In the genomic region with DNA sequence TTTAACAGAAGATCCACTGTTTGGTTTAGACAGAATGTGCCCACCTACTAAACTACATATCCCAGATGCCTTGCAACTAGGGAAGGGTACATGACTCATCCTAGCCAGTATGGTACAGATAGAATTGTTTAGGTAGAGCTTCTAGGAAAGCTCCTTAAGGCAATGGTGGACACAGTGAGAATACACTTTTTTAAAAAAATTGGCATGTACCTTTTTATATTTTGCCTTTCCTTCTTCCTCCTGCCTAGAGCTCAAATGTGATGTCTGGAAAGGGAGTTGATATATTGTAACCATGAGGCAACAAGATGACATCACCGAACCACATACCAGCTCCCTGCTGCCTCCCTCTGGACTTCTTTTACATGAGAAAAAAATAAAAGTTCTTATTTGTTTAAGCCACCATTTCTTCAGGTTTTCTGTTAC, we compare ENCODE assay signal across 1 cellular context.
A peak's percentile ranks its signal among the peaks of the same experiment; 100 is the strongest.
TF ChIP-seq lines count a peak whose summit lies in the region.

No MANE protein-coding gene starts in this region.

TF ChIP-seq in H1, 55 proteins besides CTCF, POLR2A, EP300 and RAD21 (continued from another document):
- TF ChIP-seq SIX5 (IDR thresholded peaks at IDR 0.05; ENCODE audit: low read depth, low read length) (no peak), CHD1 (IDR thresholded peaks at IDR 0.05; ENCODE audit: low read depth, low read length) (no peak), ASH2L (IDR thresholded peaks at IDR 0.05; ENCODE audit: low read length) (no peak), NANOG (IDR thresholded peaks at IDR 0.05; ENCODE audit: insufficient read depth, low read depth, low read length, poor library complexity, severe bottlenecking) (no peak), SIRT6 (IDR thresholded peaks at IDR 0.05; ENCODE audit: low read length) (no peak), SP1 (IDR thresholded peaks at IDR 0.05; ENCODE audit: low read depth, low read length) (no peak), RBBP5 (IDR thresholded peaks at IDR 0.05; ENCODE audit: borderline replicate concordance, low read depth, low read length) (no peak), CBX5 (IDR thresholded peaks at IDR 0.05; ENCODE audit: low read depth, low read length) (no peak), RNF2 (IDR thresholded peaks at IDR 0.05; ENCODE audit: borderline replicate concordance, low read depth, low read length, missing control alignments, poor library complexity, severe bottlenecking) (no peak), FOSL1 (IDR thresholded peaks at IDR 0.05; ENCODE audit: insufficient read depth, low read depth, low read length) (no peak), MAFK (IDR thresholded peaks at IDR 0.05; ENCODE audit: low read depth, low read length) (no peak), POLR2AphosphoS5 (IDR thresholded peaks at IDR 0.05; ENCODE audit: low read depth, low read length) (no peak), SUZ12 (IDR thresholded peaks at IDR 0.05; ENCODE audit: low read length) (no peak), POU5F1 (IDR thresholded peaks at IDR 0.05; ENCODE audit: low read depth, low read length) (no peak), JUN (IDR thresholded peaks at IDR 0.05; ENCODE audit: low read depth, low read length) (no peak; the same call in 1 of the 2 replicates), CHD2 (IDR thresholded peaks at IDR 0.05; ENCODE audit: low read length) (no peak), CREB1 (IDR thresholded peaks at IDR 0.05) (peak; percentile 64; the same call in 1 of the 2 replicates), SIN3A (conservative IDR thresholded peaks at IDR 0.05 in 1 of 2, IDR thresholded peaks at IDR 0.05 in 1 of 2; ENCODE audit: low read depth in 1 of 2, low read length in 2 of 2) (no peak), GTF2F1 (IDR thresholded peaks at IDR 0.05; ENCODE audit: borderline replicate concordance, low read depth, low read length) (no peak), HDAC6 (IDR thresholded peaks at IDR 0.05; ENCODE audit: low read depth, low read length) (no peak), CTBP2 (IDR thresholded peaks at IDR 0.05; ENCODE audit: borderline replicate concordance, insufficient read depth, insufficient read length, low read length) (no peak), CBX8 (IDR thresholded peaks at IDR 0.05; ENCODE audit: borderline replicate concordance, low read depth, low read length) (no peak), KDM1A (IDR thresholded peaks at IDR 0.05; ENCODE audit: borderline replicate concordance, low read length) (no peak), TCF12 (IDR thresholded peaks at IDR 0.05; ENCODE audit: low read depth, low read length) (no peak), SP4 (IDR thresholded peaks at IDR 0.05; ENCODE audit: low read length) (no peak), RXRA (IDR thresholded peaks at IDR 0.05; ENCODE audit: insufficient read depth, low read depth, low read length) (no peak), SP2 (IDR thresholded peaks at IDR 0.05; ENCODE audit: low read length) (no peak), JUND (IDR thresholded peaks at IDR 0.05; ENCODE audit: low read length) (0 out of 2 replicates have a peak, but pooled peaks have one; percentile 80), EGR1 (IDR thresholded peaks at IDR 0.05; ENCODE audit: borderline replicate concordance, low read depth, low read length) (no peak), ZNF274 (IDR thresholded peaks at IDR 0.05; ENCODE audit: borderline replicate concordance, extremely low read depth, low read length) (no peak), TBP (IDR thresholded peaks at IDR 0.05; ENCODE audit: low read depth, low read length) (no peak), SAP30 (IDR thresholded peaks at IDR 0.05; ENCODE audit: insufficient read depth, insufficient replicate concordance, low read length) (no peak), RFX5 (IDR thresholded peaks at IDR 0.05; ENCODE audit: borderline replicate concordance, low read depth, low read length) (no peak), BRCA1 (IDR thresholded peaks at IDR 0.05; ENCODE audit: low read depth, low read length) (no peak), KDM5A (IDR thresholded peaks at IDR 0.05; ENCODE audit: low read length) (no peak), SRF (IDR thresholded peaks at IDR 0.05; ENCODE audit: low read depth, low read length) (no peak), TAF7 (optimal IDR thresholded peaks at IDR 0.05; ENCODE audit: borderline replicate concordance, low read depth, low read length) (no peak), EZH2 (IDR thresholded peaks at IDR 0.05; ENCODE audit: low read depth, low read length, severe bottlenecking) (no peak), BACH1 (IDR thresholded peaks at IDR 0.05; ENCODE audit: low read length) (no peak), GABPA (IDR thresholded peaks at IDR 0.05; ENCODE audit: borderline replicate concordance, insufficient read depth, low read length) (no peak), TAF1 (IDR thresholded peaks at IDR 0.05; ENCODE audit: low read depth, low read length) (no peak), YY1 (IDR thresholded peaks at IDR 0.05; ENCODE audit: low read depth, low read length) (no peak), NRF1 (IDR thresholded peaks at IDR 0.05; ENCODE audit: low read depth, low read length) (no peak), HDAC2 (IDR thresholded peaks at IDR 0.05; ENCODE audit: borderline replicate concordance in 1 of 2, low read depth in 2 of 2, low read length in 2 of 2) (no peak), CEBPB (IDR thresholded peaks at IDR 0.05; ENCODE audit: low read depth, low read length) (0 out of 2 replicates have a peak, but pooled peaks have one; percentile 52)
- TF ChIP-seq, protein P1, sequence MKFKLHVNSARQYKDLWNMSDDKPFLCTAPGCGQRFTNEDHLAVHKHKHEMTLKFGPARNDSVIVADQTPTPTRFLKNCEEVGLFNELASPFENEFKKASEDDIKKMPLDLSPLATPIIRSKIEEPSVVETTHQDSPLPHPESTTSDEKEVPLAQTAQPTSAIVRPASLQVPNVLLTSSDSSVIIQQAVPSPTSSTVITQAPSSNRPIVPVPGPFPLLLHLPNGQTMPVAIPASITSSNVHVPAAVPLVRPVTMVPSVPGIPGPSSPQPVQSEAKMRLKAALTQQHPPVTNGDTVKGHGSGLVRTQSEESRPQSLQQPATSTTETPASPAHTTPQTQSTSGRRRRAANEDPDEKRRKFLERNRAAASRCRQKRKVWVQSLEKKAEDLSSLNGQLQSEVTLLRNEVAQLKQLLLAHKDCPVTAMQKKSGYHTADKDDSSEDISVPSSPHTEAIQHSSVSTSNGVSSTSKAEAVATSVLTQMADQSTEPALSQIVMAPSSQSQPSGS (IDR thresholded peaks at IDR 0.05; ENCODE audit: low read length), result peak; percentile 99
- TF ChIP-seq, protein P2, sequence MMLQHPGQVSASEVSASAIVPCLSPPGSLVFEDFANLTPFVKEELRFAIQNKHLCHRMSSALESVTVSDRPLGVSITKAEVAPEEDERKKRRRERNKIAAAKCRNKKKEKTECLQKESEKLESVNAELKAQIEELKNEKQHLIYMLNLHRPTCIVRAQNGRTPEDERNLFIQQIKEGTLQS (IDR thresholded peaks at IDR 0.05; ENCODE audit: insufficient read depth, low read depth, low read length), result 0 out of 2 replicates have a peak, but pooled peaks have one; percentile 18
- TF ChIP-seq, protein P3, sequence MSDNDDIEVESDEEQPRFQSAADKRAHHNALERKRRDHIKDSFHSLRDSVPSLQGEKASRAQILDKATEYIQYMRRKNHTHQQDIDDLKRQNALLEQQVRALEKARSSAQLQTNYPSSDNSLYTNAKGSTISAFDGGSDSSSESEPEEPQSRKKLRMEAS (IDR thresholded peaks at IDR 0.05), result no peak; the same call in 1 of the 2 replicates
- TF ChIP-seq, protein P4, sequence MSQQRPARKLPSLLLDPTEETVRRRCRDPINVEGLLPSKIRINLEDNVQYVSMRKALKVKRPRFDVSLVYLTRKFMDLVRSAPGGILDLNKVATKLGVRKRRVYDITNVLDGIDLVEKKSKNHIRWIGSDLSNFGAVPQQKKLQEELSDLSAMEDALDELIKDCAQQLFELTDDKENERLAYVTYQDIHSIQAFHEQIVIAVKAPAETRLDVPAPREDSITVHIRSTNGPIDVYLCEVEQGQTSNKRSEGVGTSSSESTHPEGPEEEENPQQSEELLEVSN (IDR thresholded peaks at IDR 0.05), result no peak
- TF ChIP-seq, protein P5, sequence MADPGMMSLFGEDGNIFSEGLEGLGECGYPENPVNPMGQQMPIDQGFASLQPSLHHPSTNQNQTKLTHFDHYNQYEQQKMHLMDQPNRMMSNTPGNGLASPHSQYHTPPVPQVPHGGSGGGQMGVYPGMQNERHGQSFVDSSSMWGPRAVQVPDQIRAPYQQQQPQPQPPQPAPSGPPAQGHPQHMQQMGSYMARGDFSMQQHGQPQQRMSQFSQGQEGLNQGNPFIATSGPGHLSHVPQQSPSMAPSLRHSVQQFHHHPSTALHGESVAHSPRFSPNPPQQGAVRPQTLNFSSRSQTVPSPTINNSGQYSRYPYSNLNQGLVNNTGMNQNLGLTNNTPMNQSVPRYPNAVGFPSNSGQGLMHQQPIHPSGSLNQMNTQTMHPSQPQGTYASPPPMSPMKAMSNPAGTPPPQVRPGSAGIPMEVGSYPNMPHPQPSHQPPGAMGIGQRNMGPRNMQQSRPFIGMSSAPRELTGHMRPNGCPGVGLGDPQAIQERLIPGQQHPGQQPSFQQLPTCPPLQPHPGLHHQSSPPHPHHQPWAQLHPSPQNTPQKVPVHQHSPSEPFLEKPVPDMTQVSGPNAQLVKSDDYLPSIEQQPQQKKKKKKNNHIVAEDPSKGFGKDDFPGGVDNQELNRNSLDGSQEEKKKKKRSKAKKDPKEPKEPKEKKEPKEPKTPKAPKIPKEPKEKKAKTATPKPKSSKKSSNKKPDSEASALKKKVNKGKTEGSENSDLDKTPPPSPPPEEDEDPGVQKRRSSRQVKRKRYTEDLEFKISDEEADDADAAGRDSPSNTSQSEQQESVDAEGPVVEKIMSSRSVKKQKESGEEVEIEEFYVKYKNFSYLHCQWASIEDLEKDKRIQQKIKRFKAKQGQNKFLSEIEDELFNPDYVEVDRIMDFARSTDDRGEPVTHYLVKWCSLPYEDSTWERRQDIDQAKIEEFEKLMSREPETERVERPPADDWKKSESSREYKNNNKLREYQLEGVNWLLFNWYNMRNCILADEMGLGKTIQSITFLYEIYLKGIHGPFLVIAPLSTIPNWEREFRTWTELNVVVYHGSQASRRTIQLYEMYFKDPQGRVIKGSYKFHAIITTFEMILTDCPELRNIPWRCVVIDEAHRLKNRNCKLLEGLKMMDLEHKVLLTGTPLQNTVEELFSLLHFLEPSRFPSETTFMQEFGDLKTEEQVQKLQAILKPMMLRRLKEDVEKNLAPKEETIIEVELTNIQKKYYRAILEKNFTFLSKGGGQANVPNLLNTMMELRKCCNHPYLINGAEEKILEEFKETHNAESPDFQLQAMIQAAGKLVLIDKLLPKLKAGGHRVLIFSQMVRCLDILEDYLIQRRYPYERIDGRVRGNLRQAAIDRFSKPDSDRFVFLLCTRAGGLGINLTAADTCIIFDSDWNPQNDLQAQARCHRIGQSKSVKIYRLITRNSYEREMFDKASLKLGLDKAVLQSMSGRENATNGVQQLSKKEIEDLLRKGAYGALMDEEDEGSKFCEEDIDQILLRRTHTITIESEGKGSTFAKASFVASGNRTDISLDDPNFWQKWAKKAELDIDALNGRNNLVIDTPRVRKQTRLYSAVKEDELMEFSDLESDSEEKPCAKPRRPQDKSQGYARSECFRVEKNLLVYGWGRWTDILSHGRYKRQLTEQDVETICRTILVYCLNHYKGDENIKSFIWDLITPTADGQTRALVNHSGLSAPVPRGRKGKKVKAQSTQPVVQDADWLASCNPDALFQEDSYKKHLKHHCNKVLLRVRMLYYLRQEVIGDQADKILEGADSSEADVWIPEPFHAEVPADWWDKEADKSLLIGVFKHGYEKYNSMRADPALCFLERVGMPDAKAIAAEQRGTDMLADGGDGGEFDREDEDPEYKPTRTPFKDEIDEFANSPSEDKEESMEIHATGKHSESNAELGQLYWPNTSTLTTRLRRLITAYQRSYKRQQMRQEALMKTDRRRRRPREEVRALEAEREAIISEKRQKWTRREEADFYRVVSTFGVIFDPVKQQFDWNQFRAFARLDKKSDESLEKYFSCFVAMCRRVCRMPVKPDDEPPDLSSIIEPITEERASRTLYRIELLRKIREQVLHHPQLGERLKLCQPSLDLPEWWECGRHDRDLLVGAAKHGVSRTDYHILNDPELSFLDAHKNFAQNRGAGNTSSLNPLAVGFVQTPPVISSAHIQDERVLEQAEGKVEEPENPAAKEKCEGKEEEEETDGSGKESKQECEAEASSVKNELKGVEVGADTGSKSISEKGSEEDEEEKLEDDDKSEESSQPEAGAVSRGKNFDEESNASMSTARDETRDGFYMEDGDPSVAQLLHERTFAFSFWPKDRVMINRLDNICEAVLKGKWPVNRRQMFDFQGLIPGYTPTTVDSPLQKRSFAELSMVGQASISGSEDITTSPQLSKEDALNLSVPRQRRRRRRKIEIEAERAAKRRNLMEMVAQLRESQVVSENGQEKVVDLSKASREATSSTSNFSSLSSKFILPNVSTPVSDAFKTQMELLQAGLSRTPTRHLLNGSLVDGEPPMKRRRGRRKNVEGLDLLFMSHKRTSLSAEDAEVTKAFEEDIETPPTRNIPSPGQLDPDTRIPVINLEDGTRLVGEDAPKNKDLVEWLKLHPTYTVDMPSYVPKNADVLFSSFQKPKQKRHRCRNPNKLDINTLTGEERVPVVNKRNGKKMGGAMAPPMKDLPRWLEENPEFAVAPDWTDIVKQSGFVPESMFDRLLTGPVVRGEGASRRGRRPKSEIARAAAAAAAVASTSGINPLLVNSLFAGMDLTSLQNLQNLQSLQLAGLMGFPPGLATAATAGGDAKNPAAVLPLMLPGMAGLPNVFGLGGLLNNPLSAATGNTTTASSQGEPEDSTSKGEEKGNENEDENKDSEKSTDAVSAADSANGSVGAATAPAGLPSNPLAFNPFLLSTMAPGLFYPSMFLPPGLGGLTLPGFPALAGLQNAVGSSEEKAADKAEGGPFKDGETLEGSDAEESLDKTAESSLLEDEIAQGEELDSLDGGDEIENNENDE (IDR thresholded peaks at IDR 0.05; ENCODE audit: insufficient replicate concordance, low read length), result no peak
- TF ChIP-seq, protein P6, sequence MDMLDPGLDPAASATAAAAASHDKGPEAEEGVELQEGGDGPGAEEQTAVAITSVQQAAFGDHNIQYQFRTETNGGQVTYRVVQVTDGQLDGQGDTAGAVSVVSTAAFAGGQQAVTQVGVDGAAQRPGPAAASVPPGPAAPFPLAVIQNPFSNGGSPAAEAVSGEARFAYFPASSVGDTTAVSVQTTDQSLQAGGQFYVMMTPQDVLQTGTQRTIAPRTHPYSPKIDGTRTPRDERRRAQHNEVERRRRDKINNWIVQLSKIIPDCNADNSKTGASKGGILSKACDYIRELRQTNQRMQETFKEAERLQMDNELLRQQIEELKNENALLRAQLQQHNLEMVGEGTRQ (IDR thresholded peaks at IDR 0.05; ENCODE audit: low read length), result no peak
